ENCODE assay signal across 8 cellular contexts in genomic region chr2:231554748-231555545, GRCh38. TPM values are rescaled to one million over a fixed set of nuclear protein-coding genes. Genes with fewer than 3 reads are reported as not detected.
DNase-seq lines count a peak whose midpoint lies in the region; ATAC-seq and TF ChIP-seq lines count a peak whose summit lies in the region.

No MANE protein-coding gene starts in this region.

- H3K4me1 Mint-ChIP-seq in H9, result peaks cover 9 to 11% of the 10 kb centered on the region in 2 experiments; a peak in 3 of 4 replicates
- H3K4me1 Mint-ChIP-seq in activated T-helper 1 cell treated with anti-CD3 and anti-CD28 coated beads, Interleukin-12 subunit alpha, Interleukin-12 subunit beta, Interleukin-2, Interleukin-4 antibody, amounts not matched to agents 30 ng/mL and 10 ng/mL and 1 ng/mL, durations not matched to agents 14 hours and 24 hours and 36 hours (ENCODE audit: low read depth), result peaks cover 34% of the 10 kb centered on the region

- H3K9me3 ChIP-seq in H9 (ENCODE audit: control insufficient read depth, low read depth, low read length), result no peaks in the 10 kb centered on the region
- H3K9me3 ChIP-seq in stomach, result peaks cover 0 to 13% (median 10%) of the 10 kb centered on the region in 4 donors

- no peak overlapping the region for H3K4ac ChIP-seq in H9 (ENCODE audit: low read depth, low read length)

- no peak overlapping the region for H2BK5ac ChIP-seq in H9 (ENCODE audit: insufficient read length, low read length)

- no peak for DNase-seq in H9
- no peak for DNase-seq in activated T-helper 1 cell treated with anti-CD3 and anti-CD28 coated beads, Interleukin-12 subunit alpha, Interleukin-12 subunit beta, Interleukin-2, Interleukin-4 antibody, amounts not matched to agents 30 ng/mL and 10 ng/mL and 1 ng/mL, durations not matched to agents 14 hours and 24 hours and 36 hours (ENCODE audit: low spot score)
- DNase-seq in left kidney (ENCODE audit: low read depth, low spot score), result peak; percentile 78
- peak; percentile 55 for DNase-seq in stomach
- no peak for DNase-seq in cortex of kidney (lab: John Stamatoyannopoulos, UW)
- no peak for DNase-seq in NCI-H510A (lab: John Stamatoyannopoulos, UW)
- no peak for DNase-seq in NCI-H2029 (lab: John Stamatoyannopoulos, UW)

- no peak overlapping the region for H3T11ph ChIP-seq in H9 (ENCODE audit: low read length)

- no peak for TF ChIP-seq EP300 in stomach (IDR thresholded peaks at IDR 0.05)

- H3K9me3 Mint-ChIP-seq in H9, result peaks cover 23 to 28% of the 10 kb centered on the region in 2 experiments
- peaks cover 14% of the 10 kb centered on the region for H3K9me3 Mint-ChIP-seq in activated T-helper 1 cell treated with anti-CD3 and anti-CD28 coated beads, Interleukin-12 subunit alpha, Interleukin-12 subunit beta, Interleukin-2, Interleukin-4 antibody, amounts not matched to agents 30 ng/mL and 10 ng/mL and 1 ng/mL, durations not matched to agents 14 hours and 24 hours and 36 hours

- H3K4me3 ChIP-seq in stomach, result peak overlapping the region; percentile 20 to 33 (median 24)

- no peaks in the 10 kb centered on the region for H3K79me2 ChIP-seq in H9 (ENCODE audit: insufficient read depth, low read length)

- H3K23ac ChIP-seq in H9 (ENCODE audit: insufficient read length, low read depth, low read length), result no peak overlapping the region

- no peak overlapping the region for H2AK5ac ChIP-seq in H9 (ENCODE audit: insufficient read length, low read length)

- H3K4me1 ChIP-seq in H9 (ENCODE audit: insufficient read depth, low read length) (no peaks in the 10 kb centered on the region), stomach (peaks cover 6 to 30% (median 13%) of the 10 kb centered on the region in 4 donors)

- H3K79me1 ChIP-seq in H9 (ENCODE audit: insufficient read depth, low read depth, low read length, poor library complexity, severe bottlenecking), result no peaks in the 10 kb centered on the region

- no peak overlapping the region for H4K8ac ChIP-seq in H9 (replicated peaks; ENCODE audit: insufficient read length, low read depth, low read length)

- H4K91ac ChIP-seq in H9 (ENCODE audit: insufficient read length, low read depth, low read length), result no peak overlapping the region

- H3K4me3 Mint-ChIP-seq in H9, result no peak overlapping the region
- peak overlapping the region; percentile 68 for H3K4me3 Mint-ChIP-seq in activated T-helper 1 cell treated with anti-CD3 and anti-CD28 coated beads, Interleukin-12 subunit alpha, Interleukin-12 subunit beta, Interleukin-2, Interleukin-4 antibody, amounts not matched to agents 30 ng/mL and 10 ng/mL and 1 ng/mL, durations not matched to agents 14 hours and 24 hours and 36 hours

- H3K14ac ChIP-seq in H9 (ENCODE audit: insufficient read depth, low read length), result no peak overlapping the region

- H3K36me3 Mint-ChIP-seq in H9 (ENCODE audit: insufficient read depth in 1 of 3, low read depth in 3 of 3), result peaks cover 4 to 12% (median 8%) of the 10 kb centered on the region in 3 experiments
- peaks cover 15% of the 10 kb centered on the region for H3K36me3 Mint-ChIP-seq in activated T-helper 1 cell treated with anti-CD3 and anti-CD28 coated beads, Interleukin-12 subunit alpha, Interleukin-12 subunit beta, Interleukin-2, Interleukin-4 antibody, amounts not matched to agents 30 ng/mL and 10 ng/mL and 1 ng/mL, durations not matched to agents 14 hours and 24 hours and 36 hours (ENCODE audit: low read depth)

- TF ChIP-seq CTCF in H9 (conservative IDR thresholded peaks at IDR 0.05), result no peak
- TF ChIP-seq CTCF in stomach (IDR thresholded peaks at IDR 0.05), result no peak

- H4K5ac ChIP-seq in H9 (ENCODE audit: insufficient read length, low read depth, low read length), result no peak overlapping the region

- H3K36me3 ChIP-seq in stomach, result no peaks in the 10 kb centered on the region

- no peak overlapping the region for H3K4me2 ChIP-seq in H9 (ENCODE audit: insufficient read depth, insufficient read length, low read length)

- no peak for ATAC-seq in GM18511 (IDR thresholded peaks at IDR 0.05; ENCODE audit: unreplicated experiment)

- WGBS in H9 (ENCODE audit: extremely low coverage, insufficient read length, low lambda C conversion rate), result no CpG with 5 or more reads among the region's 14 CpGs
- 37 to 56% (median 49%) methylated on average over 14 of the region's 14 CpGs for WGBS in stomach, 5 donors

- no peak overlapping the region for H2AFZ ChIP-seq in H9 (ENCODE audit: low read length)

- no peak for TF ChIP-seq POLR2A in stomach (IDR thresholded peaks at IDR 0.05)

- H3K23me2 ChIP-seq in H9 (ENCODE audit: insufficient read length, low read depth, low read length, poor library complexity, severe bottlenecking), result no peaks in the 10 kb centered on the region

- peaks cover 2% of the 10 kb centered on the region for H3K27me3 Mint-ChIP-seq in H9 (ENCODE audit: low read depth)
- peaks cover 2% of the 10 kb centered on the region for H3K27me3 Mint-ChIP-seq in activated T-helper 1 cell treated with anti-CD3 and anti-CD28 coated beads, Interleukin-12 subunit alpha, Interleukin-12 subunit beta, Interleukin-2, Interleukin-4 antibody, amounts not matched to agents 30 ng/mL and 10 ng/mL and 1 ng/mL, durations not matched to agents 14 hours and 24 hours and 36 hours (ENCODE audit: insufficient read depth)

- H4K20me1 ChIP-seq in H9 (ENCODE audit: control insufficient read depth, insufficient read depth, insufficient read length), result no peaks in the 10 kb centered on the region

- H3K9ac ChIP-seq in H9 (ENCODE audit: extremely low read depth, insufficient read length, low read length), result no peak overlapping the region

- intact Hi-C loops in activated T-helper 1 cell treated with anti-CD3 and anti-CD28 coated beads, Interleukin-12 subunit alpha, Interleukin-12 subunit beta, Interleukin-2, Interleukin-4 antibody, amounts not matched to agents 30 ng/mL and 10 ng/mL and 1 ng/mL, durations not matched to agents 14 hours and 24 hours and 36 hours (cut with micrococcal nuclease), result loop anchor here (5.0 kb wide), 1 partner anchor 162 kb away; no protein-coding TSS in a partner anchor
- intact Hi-C loops in stomach (cut with DNase I; ENCODE audit: low total_unique reads), result loop anchor here (5.0 kb wide), 1 partner anchor 73 kb away; no protein-coding TSS in a partner anchor

- no peak overlapping the region for H3K18ac ChIP-seq in H9 (ENCODE audit: insufficient read length, low read depth, low read length)

- H2BK120ac ChIP-seq in H9 (ENCODE audit: low read depth, low read length, poor library complexity, severe bottlenecking), result no peak overlapping the region

- peak overlapping the region in 2 of 3 experiments; percentile 14 to 16; a peak in 1 of 7 replicates for H3K27ac Mint-ChIP-seq in H9
- peak overlapping the region; percentile 78 for H3K27ac Mint-ChIP-seq in activated T-helper 1 cell treated with anti-CD3 and anti-CD28 coated beads, Interleukin-12 subunit alpha, Interleukin-12 subunit beta, Interleukin-2, Interleukin-4 antibody, amounts not matched to agents 30 ng/mL and 10 ng/mL and 1 ng/mL, durations not matched to agents 14 hours and 24 hours and 36 hours

- H2BK15ac ChIP-seq in H9 (ENCODE audit: low read depth, low read length), result no peak overlapping the region

- H3K27me3 ChIP-seq in H9 (ENCODE audit: insufficient read depth, low read length), result no peaks in the 10 kb centered on the region
- no peaks in the 10 kb centered on the region for H3K27me3 ChIP-seq in stomach

- H3K56ac ChIP-seq in H9 (ENCODE audit: insufficient read length, low read depth, low read length), result no peak overlapping the region

- H3K27ac ChIP-seq in H9 (ENCODE audit: insufficient read length, low read depth, low read length) (no peak overlapping the region), stomach (peak overlapping the region; percentile 51 to 80 (median 71))

- no peak overlapping the region for H2BK12ac ChIP-seq in H9 (ENCODE audit: insufficient read length, low read depth, low read length)

- no peak overlapping the region for H2BK20ac ChIP-seq in H9 (ENCODE audit: low read depth, low read length, poor library complexity, severe bottlenecking)

RNA-seq across cellular contexts. Expression of gene NMUR1, which starts 24.7 kb away (rescaled TPM):
- total RNA-seq in H9 (2021) (0.13 and 0.20 TPM in 2 replicates), stomach (under 1 TPM in 2 of 5 donors, not detected in 3; 0.14 to 0.92 TPM)
- total RNA-seq in activated T-helper 1 cell treated with anti-CD3 and anti-CD28 coated beads, Interleukin-12 subunit alpha, Interleukin-12 subunit beta, Interleukin-2, Interleukin-4 antibody, amounts not matched to agents 30 ng/mL and 10 ng/mL and 1 ng/mL, durations not matched to agents 14 hours and 24 hours and 36 hours, result 0.05 TPM in 1 of 2 replicates, not detected in the other
- under 1 TPM in 2 of 3 donors, not detected in 1; 0.19 to 0.28 TPM for polyA plus RNA-seq in stomach

RNA-seq across cellular contexts. Expression of gene TEX44, which starts 37.7 kb away (rescaled TPM):
- total RNA-seq in H9 (2021) (not detected in 2 replicates), stomach (not detected)
- total RNA-seq in activated T-helper 1 cell treated with anti-CD3 and anti-CD28 coated beads, Interleukin-12 subunit alpha, Interleukin-12 subunit beta, Interleukin-2, Interleukin-4 antibody, amounts not matched to agents 30 ng/mL and 10 ng/mL and 1 ng/mL, durations not matched to agents 14 hours and 24 hours and 36 hours, result not detected in 2 replicates
- not detected for polyA plus RNA-seq in stomach

Comparison
In these comparisons a context has a peak if more than half of its experiments do, and no peak if none do; other contexts are left out.
1. DNase-seq: peak in left kidney (single experiment) and stomach (single experiment); none in H9 (single experiment), activated T-helper 1 cell treated with anti-CD3 and anti-CD28 coated beads, Interleukin-12 subunit alpha, Interleukin-12 subunit beta, Interleukin-2, Interleukin-4 antibody, amounts not matched to agents 30 ng/mL and 10 ng/mL and 1 ng/mL, durations not matched to agents 14 hours and 24 hours and 36 hours (single experiment), cortex of kidney (single experiment), NCI-H510A (single experiment) and NCI-H2029 (single experiment).